ENCODE assay signal across 24 cellular contexts in the genomic region with DNA sequence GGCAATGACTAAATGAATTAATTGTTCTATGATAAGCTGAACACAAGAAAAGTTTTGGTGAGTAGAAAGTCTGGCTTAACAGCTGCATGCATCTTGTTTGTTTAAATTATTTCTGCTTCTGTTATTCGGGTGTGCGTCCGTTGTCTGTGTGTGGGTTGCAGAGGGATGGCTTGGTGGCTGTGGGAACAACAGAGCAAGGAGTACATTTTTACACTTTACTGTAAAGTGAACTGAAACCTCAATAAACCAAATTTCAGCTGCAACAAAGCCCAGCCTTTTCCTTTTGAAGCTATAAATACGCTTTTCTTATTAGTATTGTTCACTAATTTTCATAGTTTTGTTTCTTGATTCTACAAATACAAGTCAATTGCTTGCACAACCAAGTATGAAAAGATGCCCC. TPM values are rescaled to one million over a fixed set of nuclear protein-coding genes. Genes with fewer than 3 reads are reported as not detected.
A peak's percentile ranks its signal among the peaks of the same experiment; 100 is the strongest.
DNase-seq lines count a peak whose midpoint lies in the region; ATAC-seq and TF ChIP-seq lines count a peak whose summit lies in the region.
"Had no signal": no experiment of that assay in that cellular context is flagged by ENCODE, and none has a peak within 500 bp of the region (broad histone marks: within the 10 kb centered on the region; RNA-seq: fewer than 3 reads in every experiment).

No MANE protein-coding gene starts in this region.

- peaks cover 55% of the 10 kb centered on the region for H3K79me2 ChIP-seq in MM.1S (ENCODE audit: low read length)

- H3K4me1 ChIP-seq in BLaER1, result peaks cover 33% of the 10 kb centered on the region
- peaks cover 16% of the 10 kb centered on the region for H3K4me1 ChIP-seq in MM.1S (ENCODE audit: low read length)
- H3K4me1 ChIP-seq: A549 had no signal

- peaks cover 53% of the 10 kb centered on the region for H3F3A ChIP-seq in MM.1S (ENCODE audit: insufficient read depth, low read length)

- H4K20me1 ChIP-seq in BLaER1 (peaks cover 3% of the 10 kb centered on the region; the same call in 1 of the 2 replicates), MM.1S (ENCODE audit: insufficient read depth, low read length) (no peaks in the 10 kb centered on the region)

- peak; percentile 57 for ATAC-seq in GM19324 (IDR thresholded peaks at IDR 0.05; ENCODE audit: low FRiP score, unreplicated experiment)
- peak; percentile 56 for ATAC-seq in HG02642 (IDR thresholded peaks at IDR 0.05; ENCODE audit: poor library complexity, unreplicated experiment)
- ATAC-seq: A549; activated CD4-positive, alpha-beta T cell treated with anti-CD3 and anti-CD28 coated beads for 36 hours; esophagus mucosa; natural killer cell had no signal

- H3K9me3 ChIP-seq in BLaER1 (peaks cover 52% of the 10 kb centered on the region), MM.1S (replicated peaks; ENCODE audit: insufficient read depth, low read length) (no peaks in the 10 kb centered on the region)
- H3K9me3 ChIP-seq: A549 had no signal

- no peak overlapping the region for H3K9ac ChIP-seq in BLaER1
- peak overlapping the region; percentile 94; the same call in 1 of the 2 replicates for H3K9ac ChIP-seq in MM.1S (ENCODE audit: low read length)

- H3K4me3 ChIP-seq in BLaER1 (no peak overlapping the region), MM.1S (ENCODE audit: low read length) (peak overlapping the region; percentile 90)
- H3K4me3 ChIP-seq: A549, dorsolateral prefrontal cortex had no signal

- no peak overlapping the region for H2AFZ ChIP-seq in MM.1S (ENCODE audit: low read length)

- TF ChIP-seq CTCF in MM.1S (IDR thresholded peaks at IDR 0.05; ENCODE audit: low read length) (no peak), GM13977 (IDR thresholded peaks at IDR 0.05; ENCODE audit: extremely low read depth, insufficient read depth, missing control alignments) (no peak)

- H3K9me2 ChIP-seq in MM.1S (replicated peaks; ENCODE audit: insufficient read depth, low read length), result no peaks in the 10 kb centered on the region

- in situ Hi-C loops in GM13977 (cut with MboI; ENCODE audit: low pct_unique_long_range_greater_than_20kb, low sequenced_read_pairs, unreplicated experiment), result loop anchor here (10.0 kb wide), 1 partner anchor 94 kb away; no protein-coding TSS in a partner anchor

- H3K36me3 ChIP-seq in BLaER1 (no peaks in the 10 kb centered on the region), MM.1S (replicated peaks; ENCODE audit: insufficient read depth, low read length) (0 out of 2 replicates have a peak, but pooled peaks cover 2% of the 10 kb centered on the region)

- DNase-seq in MM.1S (peak; percentile 76), GM13977 (ENCODE audit: low spot score) (no peak), NCI-H146 treated with DMSO at 0.1 percent for 48 hours (lab: John Stamatoyannopoulos, UW; ENCODE audit: unreplicated experiment) (no peak), A172 (ENCODE audit: low spot score) (no peak)
- no peak for DNase-seq in effector CD4-positive, alpha-beta T cell
- DNase-seq: activated CD4-positive, alpha-beta T cell treated with anti-CD3 and anti-CD28 coated beads for 36 hours; activated naive CD4-positive, alpha-beta T cell treated with anti-CD3 and anti-CD28 coated beads, Interleukin-2, amount 50 U/mL, for 16 hours; activated T-cell treated with anti-CD3 and anti-CD28 coated beads for 4 hours; CD8-positive, alpha-beta memory T cell; dorsolateral prefrontal cortex; head of caudate nucleus; mammary epithelial cell; natural killer cell; NCI-H1105; posterior cingulate gyrus; SHP77; small intestine; trophoblast cell had no signal

- H3K27ac ChIP-seq in BLaER1, result no peak overlapping the region
- H3K27ac ChIP-seq in MM.1S (ENCODE audit: low read length), result peak overlapping the region; percentile 83
- H3K27ac ChIP-seq: A549, dorsolateral prefrontal cortex had no signal

- H3K4me2 ChIP-seq in BLaER1 (peak overlapping the region; percentile 44), MM.1S (ENCODE audit: low read depth, low read length) (peak overlapping the region; percentile 42)
- H3K4me2 ChIP-seq: A549 had no signal

- H3K27me3 ChIP-seq in BLaER1, result peaks cover 97% of the 10 kb centered on the region
- H3K27me3 ChIP-seq in MM.1S (replicated peaks; ENCODE audit: insufficient read depth, low read length), result no peaks in the 10 kb centered on the region

RNA-seq across cellular contexts. Expression of gene LAMP5, which starts 3.5 kb away (rescaled TPM):
- total RNA-seq in A172 (2014; rRNA removed; shearing (Covaris generic)), result not detected in 2 replicates
- total RNA-seq: activated CD4-positive, alpha-beta T cell treated with anti-CD3 and anti-CD28 coated beads for 36 hours; bronchial epithelial cell; CD8-positive, alpha-beta memory T cell; esophagus mucosa; mammary epithelial cell had no signal
